ENCODE assay signal across 6 cellular contexts in genomic region chr17:39925282-39926134, GRCh38. TPM values are rescaled to one million over a fixed set of nuclear protein-coding genes. Genes with fewer than 3 reads are reported as not detected.
DNase-seq lines count a peak whose midpoint lies in the region; ATAC-seq and TF ChIP-seq lines count a peak whose summit lies in the region.

No MANE protein-coding gene starts in this region.

- H3K4me1 Mint-ChIP-seq in T-helper 17 cell = peaks cover 47% of the 10 kb centered on the region
- H3K4me1 Mint-ChIP-seq in mesothelial cell of epicardium = peaks cover 43% of the 10 kb centered on the region

- H3K4me3 Mint-ChIP-seq in T-helper 17 cell (peak overlapping the region; percentile 94), mesothelial cell of epicardium (peak overlapping the region; percentile 82)

- H3K36me3 ChIP-seq in GM06990 (ENCODE audit: control insufficient read depth, insufficient read depth, low read length) = peaks cover 26% of the 10 kb centered on the region

- peak overlapping the region; percentile 91 for H3K4me3 ChIP-seq in GM06990 (replicated peaks; ENCODE audit: low read depth, low read length)

- no peaks in the 10 kb centered on the region for H3K9me3 ChIP-seq in T-helper 17 cell (ENCODE audit: control insufficient read depth, low read length, poor library complexity, severe bottlenecking)

- TF ChIP-seq CTCF in GM06990 (IDR thresholded peaks at IDR 0.05; ENCODE audit: insufficient read depth, low read length, poor library complexity, severe bottlenecking) (no peak), mesothelial cell of epicardium (IDR thresholded peaks at IDR 0.05; ENCODE audit: unreplicated experiment) (no peak)

- no peaks in the 10 kb centered on the region for H3K9me3 Mint-ChIP-seq in mesothelial cell of epicardium

- H3K27ac Mint-ChIP-seq in T-helper 17 cell = peak overlapping the region; percentile 97
- H3K27ac Mint-ChIP-seq in mesothelial cell of epicardium = peak overlapping the region; percentile 84

- H3K36me3 Mint-ChIP-seq in T-helper 17 cell (ENCODE audit: low read depth) (peaks cover 7% of the 10 kb centered on the region), mesothelial cell of epicardium (peaks cover 14% of the 10 kb centered on the region)

- DNase-seq in GM06990 (ENCODE audit: extremely low read depth, insufficient read length) (no peak), T-helper 17 cell (no peak), mesothelial cell of epicardium (ENCODE audit: low spot score in 2 of 2, unreplicated experiment in 2 of 2) (no peak), NCI-H1694 treated with DMSO at 0.1 percent for 48 hours (lab: John Stamatoyannopoulos, UW) (no peak), NCI-H2196 (lab: John Stamatoyannopoulos, UW; ENCODE audit: unreplicated experiment) (no peak)

- H3K27me3 Mint-ChIP-seq in T-helper 17 cell = no peaks in the 10 kb centered on the region
- H3K27me3 Mint-ChIP-seq in mesothelial cell of epicardium (ENCODE audit: low read depth) = no peaks in the 10 kb centered on the region

- ATAC-seq in T-helper 17 cell = no peak
- ATAC-seq in HG02759 (IDR thresholded peaks at IDR 0.05; ENCODE audit: unreplicated experiment) = no peak

- H3K27me3 ChIP-seq in GM06990 (replicated peaks; ENCODE audit: control insufficient read depth, insufficient read depth, low read length) = no peaks in the 10 kb centered on the region

RNA-seq across cellular contexts. Expression of gene ORMDL3, which starts 1.9 kb away (rescaled TPM):
- total RNA-seq in T-helper 17 cell = 10 to 100 TPM; 76.0 to 88.9 TPM
- 67.1 to 78.3 TPM (median 69.4 TPM) in 3 replicates for total RNA-seq in mesothelial cell of epicardium

RNA-seq across cellular contexts. Expression of gene LRRC3C, which starts 2.0 kb away (rescaled TPM):
- total RNA-seq in T-helper 17 cell = not detected
- not detected in 3 replicates for total RNA-seq in mesothelial cell of epicardium

RNA-seq across cellular contexts. Expression of gene GSDMB, which starts 7.1 kb away (rescaled TPM):
- 10 to 100 TPM; 17.2 to 28.6 TPM for total RNA-seq in T-helper 17 cell
- total RNA-seq in mesothelial cell of epicardium = 26.8 to 31.7 TPM (median 28.1 TPM) in 3 replicates

RNA-seq across cellular contexts. Expression of gene GSDMA, which starts 37.3 kb away (rescaled TPM):
- under 1 TPM in 1 of 2 donors, not detected in 1; 0.26 TPM for total RNA-seq in T-helper 17 cell
- total RNA-seq in mesothelial cell of epicardium = not detected in 3 replicates

RNA-seq across cellular contexts. Expression of gene PSMD3, which starts 55.1 kb away (rescaled TPM):
- 10 to 100 TPM; 51.8 to 63.9 TPM for total RNA-seq in T-helper 17 cell
- total RNA-seq in mesothelial cell of epicardium = 107 to 111 TPM (median 110 TPM) in 3 replicates
